1 cellular context compared by ENCODE assay signal in the genomic region with DNA sequence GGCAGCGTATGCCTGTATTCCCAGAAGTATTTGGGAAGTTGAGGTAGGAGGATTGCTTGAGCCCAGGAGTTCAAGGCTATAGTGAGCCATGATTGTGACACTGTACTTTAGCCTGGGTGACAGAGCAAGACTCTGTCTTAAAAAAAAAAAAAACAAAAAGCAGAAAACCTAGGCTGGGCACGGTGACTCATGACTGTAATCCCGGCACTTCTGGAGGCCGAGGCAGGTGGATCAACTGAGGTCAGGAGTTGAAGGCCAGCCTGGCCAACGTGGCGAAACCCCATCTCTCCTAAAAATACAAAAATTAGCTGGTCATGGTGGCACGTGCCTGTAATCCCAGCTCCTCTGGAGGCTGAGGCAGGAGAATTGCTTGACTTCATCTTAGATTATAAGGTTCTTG.
TF ChIP-seq lines count a peak whose summit lies in the region.

No MANE protein-coding gene starts in this region.

TF ChIP-seq in HepG2, 621 proteins besides CTCF, POLR2A, EP300 and RAD21 (continued from another document):
- no peak for TF ChIP-seq LRRFIP1 (CRISPR knock-in tag; conservative IDR thresholded peaks at IDR 0.05)
